In genomic region chr3:10952525-10952924, GRCh38 we compare ENCODE assay signal across 2 cellular contexts.
TF ChIP-seq lines count a peak whose summit lies in the region.

No MANE protein-coding gene starts in this region.

TF ChIP-seq in HepG2, 621 proteins besides CTCF, POLR2A, EP300 and RAD21:
- TF ChIP-seq ZNF784 (CRISPR knock-in tag; IDR thresholded peaks at IDR 0.05; ENCODE audit: borderline replicate concordance) (no peak), ZNF607 (CRISPR knock-in tag; IDR thresholded peaks at IDR 0.05; ENCODE audit: borderline replicate concordance) (no peak), RFX1 (IDR thresholded peaks at IDR 0.05) (peak; percentile 16; the same call in 1 of the 2 replicates)
TF ChIP-seq in HepG2: peak in this region for 1.

TF ChIP-seq in neural cell, 6 proteins besides CTCF, POLR2A, EP300 and RAD21:
- TF ChIP-seq, protein P1, sequence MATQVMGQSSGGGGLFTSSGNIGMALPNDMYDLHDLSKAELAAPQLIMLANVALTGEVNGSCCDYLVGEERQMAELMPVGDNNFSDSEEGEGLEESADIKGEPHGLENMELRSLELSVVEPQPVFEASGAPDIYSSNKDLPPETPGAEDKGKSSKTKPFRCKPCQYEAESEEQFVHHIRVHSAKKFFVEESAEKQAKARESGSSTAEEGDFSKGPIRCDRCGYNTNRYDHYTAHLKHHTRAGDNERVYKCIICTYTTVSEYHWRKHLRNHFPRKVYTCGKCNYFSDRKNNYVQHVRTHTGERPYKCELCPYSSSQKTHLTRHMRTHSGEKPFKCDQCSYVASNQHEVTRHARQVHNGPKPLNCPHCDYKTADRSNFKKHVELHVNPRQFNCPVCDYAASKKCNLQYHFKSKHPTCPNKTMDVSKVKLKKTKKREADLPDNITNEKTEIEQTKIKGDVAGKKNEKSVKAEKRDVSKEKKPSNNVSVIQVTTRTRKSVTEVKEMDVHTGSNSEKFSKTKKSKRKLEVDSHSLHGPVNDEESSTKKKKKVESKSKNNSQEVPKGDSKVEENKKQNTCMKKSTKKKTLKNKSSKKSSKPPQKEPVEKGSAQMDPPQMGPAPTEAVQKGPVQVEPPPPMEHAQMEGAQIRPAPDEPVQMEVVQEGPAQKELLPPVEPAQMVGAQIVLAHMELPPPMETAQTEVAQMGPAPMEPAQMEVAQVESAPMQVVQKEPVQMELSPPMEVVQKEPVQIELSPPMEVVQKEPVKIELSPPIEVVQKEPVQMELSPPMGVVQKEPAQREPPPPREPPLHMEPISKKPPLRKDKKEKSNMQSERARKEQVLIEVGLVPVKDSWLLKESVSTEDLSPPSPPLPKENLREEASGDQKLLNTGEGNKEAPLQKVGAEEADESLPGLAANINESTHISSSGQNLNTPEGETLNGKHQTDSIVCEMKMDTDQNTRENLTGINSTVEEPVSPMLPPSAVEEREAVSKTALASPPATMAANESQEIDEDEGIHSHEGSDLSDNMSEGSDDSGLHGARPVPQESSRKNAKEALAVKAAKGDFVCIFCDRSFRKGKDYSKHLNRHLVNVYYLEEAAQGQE (IDR thresholded peaks at IDR 0.05; ENCODE audit: borderline replicate concordance): peak; percentile 31
- TF ChIP-seq EZH2 (IDR thresholded peaks at IDR 0.05; ENCODE audit: borderline replicate concordance, insufficient read depth, low read length, poor library complexity, severe bottlenecking): no peak
